Comparison of ENCODE assay signal across 9 cellular contexts in the genomic region with DNA sequence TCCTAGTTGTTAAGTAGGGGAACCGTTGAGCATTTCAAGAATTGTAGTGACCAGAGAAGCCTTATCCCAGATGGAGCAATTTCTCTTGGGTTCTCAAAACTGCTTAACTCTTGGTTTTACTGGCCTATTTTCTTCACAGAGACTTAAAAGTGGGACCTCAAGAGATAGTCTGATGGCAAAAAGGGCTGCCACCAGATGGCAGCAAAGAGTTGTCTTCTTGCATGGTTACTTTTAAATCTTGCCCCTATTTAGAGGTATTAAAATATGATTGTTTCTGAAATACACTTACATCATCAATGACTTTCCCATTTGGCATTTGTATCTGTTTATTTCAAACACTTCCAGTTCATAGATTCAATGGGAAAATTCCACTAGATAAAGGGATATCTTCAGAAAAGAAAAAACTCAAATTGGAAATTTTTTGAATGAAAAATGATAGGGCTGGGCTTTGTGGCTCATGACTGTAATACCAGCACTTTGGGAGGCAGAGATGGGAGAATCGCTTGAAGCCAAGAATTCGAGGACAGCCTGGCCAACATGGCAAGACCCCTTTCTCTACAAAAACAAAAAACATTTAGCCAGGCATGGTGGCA.
DNase-seq lines count a peak whose midpoint lies in the region; ATAC-seq, FAIRE-seq and TF ChIP-seq lines count a peak whose summit lies in the region.
"Had no signal": no experiment of that assay in that cellular context is flagged by ENCODE, and none has a peak within 500 bp of the region (broad histone marks: within the 10 kb centered on the region; RNA-seq: fewer than 3 reads in every experiment).

No MANE protein-coding gene starts in this region.

- H3K36me3 ChIP-seq in SJCRH30, result no peaks in the 10 kb centered on the region
- no peaks in the 10 kb centered on the region for H3K36me3 ChIP-seq in mucosa of descending colon (ENCODE audit: low read depth)

- TF ChIP-seq POLR2A in H54 (IDR thresholded peaks at IDR 0.05; ENCODE audit: low read depth, low read length), result no peak

- no peaks in the 10 kb centered on the region for H3K36me3 Mint-ChIP-seq in endothelial cell (ENCODE audit: low read depth, unreplicated experiment)

- in situ Hi-C loops in GM13977 (cut with MboI; ENCODE audit: low pct_unique_long_range_greater_than_20kb, low sequenced_read_pairs, unreplicated experiment), result loop anchor here (25.0 kb wide), 1 partner anchor 290 kb away; no protein-coding TSS in a partner anchor

- H3K27me3 Mint-ChIP-seq in endothelial cell (ENCODE audit: unreplicated experiment), result peaks cover 1% of the 10 kb centered on the region

- intact Hi-C loops in mucosa of descending colon (cut with DNase I, micrococcal nuclease), result loop anchor here in 1 of 2 donors (5.0 kb wide), 1 partner anchor 300 kb away; no protein-coding TSS in a partner anchor

- no peaks in the 10 kb centered on the region for H3K4me1 ChIP-seq in SJCRH30
- no peaks in the 10 kb centered on the region for H3K4me1 ChIP-seq in mucosa of descending colon (ENCODE audit: low read depth)

- DNase-seq in AML-193 (lab: John Stamatoyannopoulos, UW) (peak; percentile 24 to 29), GM13977 (ENCODE audit: low spot score) (peak; percentile 63), KG1 (lab: John Stamatoyannopoulos, UW) (peak; percentile 22), SJCRH30 (peak; percentile 19 to 73), endothelial cell (ENCODE audit: low spot score) (peak; percentile 55), mucosa of descending colon (peak in 2 of 3 donors; percentile 22 to 80), GDM1 (lab: John Stamatoyannopoulos, UW) (no peak), H54 (ENCODE audit: insufficient read length, low spot score) (no peak)

- no peak overlapping the region for H3K27ac ChIP-seq in SJCRH30

- ATAC-seq in mucosa of descending colon, result no peak

- FAIRE-seq in H54 (lab: Jason Lieb, UNC), result no peak

- no peak overlapping the region for H3K4me3 Mint-ChIP-seq in endothelial cell (ENCODE audit: unreplicated experiment)
- H3K4me3 Mint-ChIP-seq: IgD-negative memory B cell had no signal

- H3K4me3 ChIP-seq in SJCRH30 (no peak overlapping the region), mucosa of descending colon (no peak overlapping the region)

- no peak overlapping the region for H3K27ac Mint-ChIP-seq in endothelial cell (ENCODE audit: unreplicated experiment)
- H3K27ac Mint-ChIP-seq: IgD-negative memory B cell had no signal

- TF ChIP-seq CTCF in GM13977 (IDR thresholded peaks at IDR 0.05; ENCODE audit: extremely low read depth, insufficient read depth, missing control alignments) (peak; percentile 74), endothelial cell (IDR thresholded peaks at IDR 0.05; ENCODE audit: unreplicated experiment) (peak; percentile 79), mucosa of descending colon (IDR thresholded peaks at IDR 0.05) (no peak)

- no peaks in the 10 kb centered on the region for H3K4me1 Mint-ChIP-seq in endothelial cell (ENCODE audit: unreplicated experiment)
- H3K4me1 Mint-ChIP-seq: IgD-negative memory B cell had no signal

- no peaks in the 10 kb centered on the region for H3K9me3 ChIP-seq in SJCRH30 (replicated peaks)
- no peaks in the 10 kb centered on the region for H3K9me3 ChIP-seq in mucosa of descending colon

- no peaks in the 10 kb centered on the region for H3K9me3 Mint-ChIP-seq in endothelial cell (ENCODE audit: unreplicated experiment)
- H3K9me3 Mint-ChIP-seq: IgD-negative memory B cell had no signal

- no peaks in the 10 kb centered on the region for H3K27me3 ChIP-seq in SJCRH30

Comparison
In these comparisons a context has a peak if more than half of its experiments do, and no peak if none do; other contexts are left out.
1. DNase-seq: peak in AML-193 (2 of 2), GM13977 (single experiment), KG1 (single experiment), SJCRH30 (2 of 2), endothelial cell (single experiment) and mucosa of descending colon (2 of 3); none in GDM1 (single experiment) and H54 (single experiment).